ENCODE assay signal across 1 cellular context in genomic region chr19:34253167-34253566, GRCh38.
A peak's percentile ranks its signal among the peaks of the same experiment; 100 is the strongest.
TF ChIP-seq lines count a peak whose summit lies in the region.

No MANE protein-coding gene starts in this region.

TF ChIP-seq in HEK293, 187 proteins besides CTCF, POLR2A, EP300 and RAD21:
- peak; percentile 75 for TF ChIP-seq ZNF146 (tag by site-specific recombination; IDR thresholded peaks at IDR 0.05)
